ENCODE assay signal across 20 cellular contexts in the genomic region with DNA sequence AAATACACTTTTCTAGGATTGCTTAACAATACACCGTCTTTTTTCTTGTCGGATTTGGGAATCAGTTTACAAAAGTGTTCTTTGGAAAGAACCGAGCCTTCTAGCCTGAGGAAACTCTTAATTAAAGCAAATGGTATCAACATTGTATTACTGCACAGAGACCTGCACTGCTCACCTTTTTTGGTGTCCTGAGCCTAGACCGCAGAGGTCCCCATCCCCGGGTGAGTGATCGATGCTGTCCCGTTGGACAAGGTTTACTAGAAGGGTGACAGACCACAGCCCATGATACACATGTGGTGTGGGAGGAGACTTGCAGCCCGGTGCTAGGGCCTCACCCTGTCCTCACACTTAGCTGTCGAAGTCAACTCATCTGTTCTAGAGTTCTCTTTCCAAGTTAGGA.
"Had no signal": no experiment of that assay in that cellular context is flagged by ENCODE, and none has a peak within 500 bp of the region (broad histone marks: within the 10 kb centered on the region; RNA-seq: fewer than 3 reads in every experiment).

No MANE protein-coding gene starts in this region.

- H3K4me3 Mint-ChIP-seq: effector memory CD8-positive, alpha-beta T cell; nephron progenitor cell; stimulated activated effector memory CD8-positive, alpha-beta T cell treated with anti-CD3 and anti-CD28 coated beads, Interleukin-12 subunit alpha, Interleukin-12 subunit beta, amount 100 ng/mL, for 72 hours had no signal

- H3K4me1 ChIP-seq: prostate gland had no signal

- H3K36me3 ChIP-seq: gastrocnemius medialis, prostate gland, stomach, thyroid gland had no signal

- DNase-seq: cerebellar nuclear complex; cortex of kidney; effector memory CD8-positive, alpha-beta T cell; gastrocnemius medialis; kidney; mesenchymal stem cell; midbrain; naive thymus-derived CD4-positive, alpha-beta T cell; nephron progenitor cell; nucleus accumbens; right cardiac atrium; stimulated activated CD4-positive, alpha-beta T cell treated with anti-CD3 and anti-CD28 coated beads, Interleukin-1b, Interleukin-23, amount 100 ng/mL, for 48 hours; stimulated activated CD4-positive, alpha-beta T cell treated with anti-CD3 and anti-CD28 coated beads, Interleukin-4, amount 100 ng/mL, for 24 hours; stimulated activated naive CD4-positive, alpha-beta T cell treated with Interleukin-2 at 50 U/mL for 16 hours; stomach; thyroid gland; trophoblast cell had no signal

- H3K27me3 ChIP-seq: gastrocnemius medialis, stomach, thyroid gland had no signal

- H3K27me3 Mint-ChIP-seq: effector memory CD8-positive, alpha-beta T cell; naive thymus-derived CD4-positive, alpha-beta T cell had no signal

- H3K4me3 ChIP-seq: gastrocnemius medialis, prostate gland, skin epidermis, stomach, thyroid gland had no signal

- H3K36me3 Mint-ChIP-seq: stimulated activated effector memory CD8-positive, alpha-beta T cell treated with anti-CD3 and anti-CD28 coated beads, Interleukin-12 subunit alpha, Interleukin-12 subunit beta, amount 100 ng/mL, for 72 hours had no signal

- H3K9me3 ChIP-seq: gastrocnemius medialis, prostate gland, stomach, thyroid gland had no signal

- H3K9me3 Mint-ChIP-seq: effector memory CD8-positive, alpha-beta T cell; naive thymus-derived CD4-positive, alpha-beta T cell; nephron progenitor cell; stimulated activated effector memory CD8-positive, alpha-beta T cell treated with anti-CD3 and anti-CD28 coated beads, Interleukin-12 subunit alpha, Interleukin-12 subunit beta, amount 100 ng/mL, for 72 hours had no signal
